In the genomic region with DNA sequence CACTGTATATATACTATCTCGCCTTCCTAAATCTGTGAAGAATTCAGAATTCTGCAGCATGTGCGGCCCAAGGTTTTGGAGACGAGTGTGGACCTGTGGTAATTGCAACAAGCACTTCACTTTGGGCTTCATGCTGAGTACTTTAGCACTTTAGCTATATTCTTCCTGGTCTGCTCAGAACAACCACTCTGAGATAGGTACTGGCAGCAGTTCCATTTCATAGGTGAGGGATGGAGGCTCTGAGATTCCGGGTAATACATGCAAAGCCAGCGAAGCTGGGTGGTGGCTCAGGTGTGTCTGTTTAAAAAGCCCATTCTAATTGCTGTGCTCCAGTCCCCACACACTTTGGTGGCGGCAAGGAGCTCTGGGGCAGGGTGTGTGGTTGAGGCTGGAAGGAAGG, we compare ENCODE assay signal across 22 cellular contexts. TPM values are rescaled to one million over a fixed set of nuclear protein-coding genes. Genes with fewer than 3 reads are reported as not detected.
DNase-seq lines count a peak whose midpoint lies in the region; ATAC-seq, FAIRE-seq and TF ChIP-seq lines count a peak whose summit lies in the region.
"Had no signal": no experiment of that assay in that cellular context is flagged by ENCODE, and none has a peak within 500 bp of the region (broad histone marks: within the 10 kb centered on the region; RNA-seq: fewer than 3 reads in every experiment).

No MANE protein-coding gene starts in this region.

- H3K27ac ChIP-seq in GM23338 (ENCODE audit: low read depth) (no peak overlapping the region), keratinocyte (ENCODE audit: control insufficient read depth, insufficient read depth, low read length) (no peak overlapping the region), lower lobe of right lung (peak overlapping the region; percentile 25), upper lobe of right lung (no peak overlapping the region)

- H3K9ac ChIP-seq in keratinocyte (ENCODE audit: control insufficient read depth, extremely low read depth, insufficient read depth, low read length): no peak overlapping the region

- H2AFZ ChIP-seq in GM23338: peak overlapping the region; percentile 70; the same call in 1 of the 2 replicates
- H2AFZ ChIP-seq in keratinocyte (ENCODE audit: control insufficient read depth, low read length): peak overlapping the region; percentile 16

- no peaks in the 10 kb centered on the region for H3K4me1 ChIP-seq in GM23338 (ENCODE audit: insufficient read depth)
- peaks cover 2% of the 10 kb centered on the region for H3K4me1 ChIP-seq in keratinocyte (ENCODE audit: control insufficient read depth, extremely low read depth, insufficient read depth, low read length)
- peaks cover 44% of the 10 kb centered on the region for H3K4me1 ChIP-seq in lower lobe of right lung
- H3K4me1 ChIP-seq in upper lobe of right lung: peaks cover 27% of the 10 kb centered on the region
- H3K4me1 ChIP-seq: HAP-1 had no signal

- peaks cover 4% of the 10 kb centered on the region for H3K27me3 Mint-ChIP-seq in GM23338 (ENCODE audit: insufficient read depth, low read depth, poor library complexity)

- no peaks in the 10 kb centered on the region for H3K36me3 Mint-ChIP-seq in GM23338 (ENCODE audit: low read depth)
- H3K36me3 Mint-ChIP-seq: CD4-positive, alpha-beta memory T cell had no signal

- H3F3A ChIP-seq in GM23338 (replicated peaks; ENCODE audit: low read depth): no peaks in the 10 kb centered on the region

- dilution Hi-C loops in keratinocyte (cut with MboI; ENCODE audit: extremely low pct_ligation_motif_present, low sequenced_read_pairs): no loop called here

- H3K4me3 ChIP-seq in GM23338: no peak overlapping the region
- no peak overlapping the region for H3K4me3 ChIP-seq in keratinocyte (ENCODE audit: control insufficient read depth in 2 of 3, extremely low read depth in 1 of 3, insufficient read depth in 2 of 3, low read depth in 1 of 3, low read length in 3 of 3)
- no peak overlapping the region for H3K4me3 ChIP-seq in lower lobe of right lung
- no peak overlapping the region for H3K4me3 ChIP-seq in upper lobe of right lung
- H3K4me3 ChIP-seq: HAP-1 had no signal

- no peaks in the 10 kb centered on the region for H3K27me3 ChIP-seq in GM23338 (ENCODE audit: insufficient read depth)
- H3K27me3 ChIP-seq in keratinocyte (ENCODE audit: control insufficient read depth, extremely low read depth, insufficient read depth, low read length): no peaks in the 10 kb centered on the region
- no peaks in the 10 kb centered on the region for H3K27me3 ChIP-seq in lower lobe of right lung (ENCODE audit: low read depth)
- no peaks in the 10 kb centered on the region for H3K27me3 ChIP-seq in upper lobe of right lung

- H3K27ac Mint-ChIP-seq in GM23338: no peak overlapping the region
- H3K27ac Mint-ChIP-seq: CD4-positive, alpha-beta memory T cell; HFFc6 had no signal

- H3K9me3 ChIP-seq in keratinocyte (ENCODE audit: control insufficient read depth, low read depth, low read length) (no peaks in the 10 kb centered on the region), lower lobe of right lung (no peaks in the 10 kb centered on the region), upper lobe of right lung (no peaks in the 10 kb centered on the region)
- H3K9me3 ChIP-seq: HAP-1 had no signal

- H3K4me1 Mint-ChIP-seq in GM23338: no peaks in the 10 kb centered on the region
- H3K4me1 Mint-ChIP-seq: CD4-positive, alpha-beta memory T cell had no signal

- no peak for FAIRE-seq in keratinocyte (lab: Jason Lieb, UNC)
- FAIRE-seq: G401.6, GM12892, H54 had no signal

- no peaks in the 10 kb centered on the region; the same call in 1 of the 2 replicates for H3K9me2 ChIP-seq in GM23338 (ENCODE audit: insufficient read depth)

- H3K79me2 ChIP-seq in GM23338 (replicated peaks; ENCODE audit: insufficient read depth) (no peaks in the 10 kb centered on the region), keratinocyte (ENCODE audit: control insufficient read depth, insufficient read depth, low read length) (no peaks in the 10 kb centered on the region)

- DNase-seq in GM23338 (ENCODE audit: low spot score) (no peak), keratinocyte (ENCODE audit: low read depth, low spot score) (no peak), lower lobe of right lung (no peak), upper lobe of right lung (no peak), OCI-M1 (lab: John Stamatoyannopoulos, UW) (no peak)
- DNase-seq: C1 segment of cervical spinal cord; Calu3; CD4-positive, alpha-beta memory T cell; COR-L47; DMS53; DMS79 treated with DMSO at 0.1 percent for 48 hours; GOT3; HFFc6 had no signal

- no peak overlapping the region for H3K4me3 Mint-ChIP-seq in GM23338
- H3K4me3 Mint-ChIP-seq: CD4-positive, alpha-beta memory T cell; HFFc6 had no signal

- H3K9me3 Mint-ChIP-seq in GM23338: no peaks in the 10 kb centered on the region
- H3K9me3 Mint-ChIP-seq: CD4-positive, alpha-beta memory T cell; HFFc6 had no signal

- H4K20me1 ChIP-seq in GM23338 (replicated peaks; ENCODE audit: insufficient read depth) (no peaks in the 10 kb centered on the region), keratinocyte (ENCODE audit: control insufficient read depth, extremely low read depth, insufficient read depth, low read length) (no peaks in the 10 kb centered on the region)

- no peaks in the 10 kb centered on the region for H3K36me3 ChIP-seq in GM23338 (ENCODE audit: insufficient read depth)
- H3K36me3 ChIP-seq in keratinocyte (ENCODE audit: control insufficient read depth in 2 of 2, extremely low read depth in 1 of 2, insufficient read depth in 2 of 2, low read length in 2 of 2): no peaks in the 10 kb centered on the region
- no peaks in the 10 kb centered on the region for H3K36me3 ChIP-seq in lower lobe of right lung
- H3K36me3 ChIP-seq in upper lobe of right lung: no peaks in the 10 kb centered on the region
- H3K36me3 ChIP-seq: HAP-1 had no signal

- intact Hi-C loops in lower lobe of right lung (cut with DNase I): no loop called here
- intact Hi-C loops in upper lobe of right lung (cut with DNase I): no loop called here

- TF ChIP-seq CTCF in GM23338 (conservative IDR thresholded peaks at IDR 0.05; ENCODE audit: low read depth in 2 of 2) (no peak), keratinocyte (optimal IDR thresholded peaks at IDR 0.05 in 1 of 3, IDR thresholded peaks at IDR 0.05 in 1 of 3, conservative IDR thresholded peaks at IDR 0.05 in 1 of 3; ENCODE audit: extremely low read depth in 1 of 3, insufficient read depth in 2 of 3, low read length in 3 of 3) (no peak), lower lobe of right lung (IDR thresholded peaks at IDR 0.05) (no peak), upper lobe of right lung (IDR thresholded peaks at IDR 0.05) (no peak)

- H3K4me2 ChIP-seq in GM23338 (no peak overlapping the region), keratinocyte (ENCODE audit: control insufficient read depth, extremely low read depth, insufficient read depth, low read depth, low read length) (no peak overlapping the region)

- ATAC-seq in GM23338: no peak
- peak; percentile 52 to 75 for ATAC-seq in lower lobe of right lung
- ATAC-seq in upper lobe of right lung: peak; percentile 68
- ATAC-seq in HG03378 (IDR thresholded peaks at IDR 0.05; ENCODE audit: unreplicated experiment): no peak

- no peaks in the 10 kb centered on the region for H3K9me1 ChIP-seq in keratinocyte (ENCODE audit: control insufficient read depth, extremely low read depth, insufficient read depth, low read length)

RNA-seq across cellular contexts. Expression of gene ELF5, which starts 6.4 kb away (rescaled TPM):
- not detected in 2 replicates for total RNA-seq in GM23338 (2014; rRNA removed; shearing (Covaris generic))
- not detected in 2 replicates for polyA plus RNA-seq in GM23338 (2016; fragmentation: Nextera tagmentation; extraction: Ambion mirVana)
- not detected in 3 replicates for polyA plus RNA-seq in keratinocyte
- not detected for polyA plus RNA-seq in keratinocyte (2011; ENCODE audit: low read depth)
- not detected in 2 replicates for polyA plus RNA-seq in keratinocyte (2011; cell fraction: cytosol; rRNA removed)
- polyA plus RNA-seq in keratinocyte (2011; cell fraction: nucleus; rRNA removed): not detected in 2 replicates
- not detected in 2 replicates for polyA plus RNA-seq in keratinocyte (2012; ENCODE audit: low replicate concordance)
- polyA minus RNA-seq in keratinocyte: not detected in 3 replicates
- polyA minus RNA-seq in keratinocyte (2011; cell fraction: cytosol; rRNA and poly(A)+ RNA removed): not detected
- polyA minus RNA-seq in keratinocyte (2011; cell fraction: nucleus; rRNA and poly(A)+ RNA removed): not detected in 2 replicates
- 20.2 TPM for total RNA-seq in lower lobe of right lung
- 10.7 TPM for total RNA-seq in upper lobe of right lung
- total RNA-seq: A172; A673; Calu3; CD4-positive, alpha-beta memory T cell; Daoy; HFFc6 had no signal
- polyA plus RNA-seq: BJ; CD4-positive, alpha-beta memory T cell had no signal

Comparison
In these comparisons a context has a peak if more than half of its experiments do, and no peak if none do; other contexts are left out.
1. ATAC-seq: peak in lower lobe of right lung (2 of 2) and upper lobe of right lung (single experiment); none in GM23338 (single experiment) and HG03378 (single experiment).
2. RNA of gene ELF5, which starts 6.4 kb away (total RNA-seq): 20.2 TPM in lower lobe of right lung (single experiment) and 10.7 TPM in upper lobe of right lung (single experiment); not detected in GM23338; every median in the first group is over 10 times any median in the second.